1 cellular context compared by ENCODE assay signal in the genomic region with DNA sequence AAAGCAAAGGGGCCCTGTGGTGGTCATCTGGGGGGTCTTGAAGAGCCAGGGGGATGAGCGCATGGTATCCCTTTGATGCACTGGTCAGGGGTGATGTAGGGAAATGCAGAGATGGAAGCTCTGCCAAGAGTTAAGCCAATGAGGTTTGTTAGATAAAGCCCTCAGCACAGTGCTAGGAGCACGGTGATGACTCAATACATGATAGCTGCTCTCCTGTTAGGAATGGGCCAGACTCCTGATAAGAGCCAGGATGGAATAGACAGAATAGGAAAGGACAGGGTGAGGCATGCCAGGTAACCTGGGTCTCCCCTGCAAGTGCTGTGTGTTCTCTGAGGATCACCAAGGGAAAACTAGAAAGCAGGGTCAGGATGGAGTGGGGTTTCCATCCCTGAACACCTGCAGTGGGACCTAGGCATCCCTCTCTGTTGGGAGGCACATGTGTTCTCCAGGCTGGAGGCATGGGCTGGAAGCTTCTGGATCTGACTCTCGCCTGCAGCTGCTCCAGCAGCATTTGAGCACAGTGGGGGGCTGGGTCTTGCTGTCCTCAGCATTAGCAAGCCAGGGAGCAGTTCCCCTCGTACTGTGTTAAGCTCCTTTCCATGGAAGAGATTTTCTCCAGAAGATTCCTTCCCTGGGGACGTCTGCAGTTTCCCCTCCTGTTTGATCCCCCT.
TF ChIP-seq lines count a peak whose summit lies in the region.

No MANE protein-coding gene starts in this region.

TF ChIP-seq in H1, 55 proteins besides CTCF, POLR2A, EP300 and RAD21:
- no peak for TF ChIP-seq RXRA (IDR thresholded peaks at IDR 0.05; ENCODE audit: insufficient read depth, low read depth, low read length)
- TF ChIP-seq, protein P1, sequence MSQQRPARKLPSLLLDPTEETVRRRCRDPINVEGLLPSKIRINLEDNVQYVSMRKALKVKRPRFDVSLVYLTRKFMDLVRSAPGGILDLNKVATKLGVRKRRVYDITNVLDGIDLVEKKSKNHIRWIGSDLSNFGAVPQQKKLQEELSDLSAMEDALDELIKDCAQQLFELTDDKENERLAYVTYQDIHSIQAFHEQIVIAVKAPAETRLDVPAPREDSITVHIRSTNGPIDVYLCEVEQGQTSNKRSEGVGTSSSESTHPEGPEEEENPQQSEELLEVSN (IDR thresholded peaks at IDR 0.05) = peak; percentile 56; the same call in 1 of the 2 replicates
- TF ChIP-seq, protein P2, sequence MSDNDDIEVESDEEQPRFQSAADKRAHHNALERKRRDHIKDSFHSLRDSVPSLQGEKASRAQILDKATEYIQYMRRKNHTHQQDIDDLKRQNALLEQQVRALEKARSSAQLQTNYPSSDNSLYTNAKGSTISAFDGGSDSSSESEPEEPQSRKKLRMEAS (IDR thresholded peaks at IDR 0.05) = peak; percentile 82
